Comparison of ENCODE assay signal across 19 cellular contexts in genomic region chr17:28705728-28706334, GRCh38. TPM values are rescaled to one million over a fixed set of nuclear protein-coding genes. Genes with fewer than 3 reads are reported as not detected.
DNase-seq lines count a peak whose midpoint lies in the region; ATAC-seq and TF ChIP-seq lines count a peak whose summit lies in the region.
"Had no signal": no experiment of that assay in that cellular context is flagged by ENCODE, and none has a peak within 500 bp of the region (broad histone marks: within the 10 kb centered on the region; RNA-seq: fewer than 3 reads in every experiment).

No MANE protein-coding gene starts in this region.

- H3K27ac Mint-ChIP-seq in CD4-positive, alpha-beta memory T cell, result peak overlapping the region in 4 of 7 donors; percentile 18 to 61 (median 38)
- H3K27ac Mint-ChIP-seq in memory B cell, result peak overlapping the region; percentile 62
- H3K27ac Mint-ChIP-seq: type B pancreatic cell had no signal

- no peaks in the 10 kb centered on the region for H3K9me3 ChIP-seq in CD4-positive, alpha-beta memory T cell (ENCODE audit: control insufficient read depth in 1 of 2, low read length in 2 of 2)
- H3K9me3 ChIP-seq in Panc1 (ENCODE audit: control insufficient read depth, insufficient read depth, low read depth, low read length), result no peaks in the 10 kb centered on the region
- H3K9me3 ChIP-seq: esophagus muscularis mucosa had no signal

- H3K27me3 ChIP-seq in CD4-positive, alpha-beta memory T cell (ENCODE audit: insufficient read depth, low read length), result no peaks in the 10 kb centered on the region
- no peaks in the 10 kb centered on the region for H3K27me3 ChIP-seq in Panc1 (ENCODE audit: control insufficient read depth, insufficient read depth, low read length)
- H3K27me3 ChIP-seq: esophagus muscularis mucosa, hepatocyte had no signal

- no peak for DNase-seq in CD4-positive, alpha-beta memory T cell
- no peak for DNase-seq in Panc1 (ENCODE audit: low read depth, low spot score)
- no peak for DNase-seq in memory B cell (ENCODE audit: low spot score in 2 of 2)
- no peak for DNase-seq in hepatic stellate cell (ENCODE audit: low spot score)
- DNase-seq in cerebellar cortex (ENCODE audit: low spot score), result no peak
- DNase-seq: left cardiac atrium; NCI-H2107; NCI-H82; RPMI8226; stimulated activated CD4-positive, alpha-beta T cell treated with anti-CD3 and anti-CD28 coated beads, Interleukin-2, amount 100 ng/mL, for 24 hours; stimulated activated CD8-positive, alpha-beta memory T cell treated with anti-CD3 and anti-CD28 coated beads, Interleukin-4, amount 100 ng/mL, for 48 hours; T-helper 1 cell had no signal

- no peak for TF ChIP-seq CTCF in Panc1 (IDR thresholded peaks at IDR 0.05)

- peaks cover 27 to 32% of the 10 kb centered on the region in 2 donors for H3K36me3 Mint-ChIP-seq in CD4-positive, alpha-beta memory T cell
- H3K36me3 Mint-ChIP-seq in memory B cell, result peaks cover 19% of the 10 kb centered on the region

- no peak overlapping the region for H3K4me3 ChIP-seq in CD4-positive, alpha-beta memory T cell (ENCODE audit: low read length in 2 of 2)
- H3K4me3 ChIP-seq in Panc1 (ENCODE audit: low read depth in 2 of 2, low read length in 2 of 2), result no peak overlapping the region
- H3K4me3 ChIP-seq: coronary artery, esophagus muscularis mucosa, hepatocyte had no signal

- in situ Hi-C loops in Panc1 (cut with HindIII; ENCODE audit: low pct_unique_long_range_greater_than_20kb, low sequenced_read_pairs), result no loop called here

- peaks cover 0 to 2% (median 0%) of the 10 kb centered on the region in 8 donors for H3K9me3 Mint-ChIP-seq in CD4-positive, alpha-beta memory T cell
- no peaks in the 10 kb centered on the region for H3K9me3 Mint-ChIP-seq in memory B cell
- H3K9me3 Mint-ChIP-seq: type B pancreatic cell had no signal

- CTCF ChIA-PET in CD4-positive, alpha-beta memory T cell (lab: Charles Lee; ENCODE audit: partially characterized antibody), result no interaction called here
- CTCF ChIA-PET in Panc1 (lab: Charles Lee), result no interaction called here

- POLR2A ChIA-PET in CD4-positive, alpha-beta memory T cell (lab: Charles Lee; ENCODE audit: partially characterized antibody), result interaction anchor here (1.2 to 1.5 kb wide), 2 partner anchors 12 to 14 kb away, joined by 3 to 4 read pairs; partner anchors contain the start of gene RPL23A
- POLR2A ChIA-PET in Panc1 (lab: Charles Lee), result no interaction called here

- H3K27me3 Mint-ChIP-seq in CD4-positive, alpha-beta memory T cell, result no peaks in the 10 kb centered on the region
- no peaks in the 10 kb centered on the region for H3K27me3 Mint-ChIP-seq in memory B cell
- H3K27me3 Mint-ChIP-seq: type B pancreatic cell had no signal

- H3K27ac ChIP-seq in CD4-positive, alpha-beta memory T cell (ENCODE audit: low read depth, low read length), result no peak overlapping the region
- peak overlapping the region; percentile 27; the same call in 1 of the 2 replicates for H3K27ac ChIP-seq in Panc1 (ENCODE audit: low read length)
- H3K27ac ChIP-seq: coronary artery, esophagus muscularis mucosa, hepatocyte had no signal

- BruUV-seq in Panc1 (replicated peaks; lab: Mats Ljungman, UMichigan), result no TSS peak

- intact Hi-C loops in CD4-positive, alpha-beta memory T cell (cut with micrococcal nuclease), result no loop called here
- intact Hi-C loops in Panc1 (cut with micrococcal nuclease; ENCODE audit: unreplicated experiment), result no loop called here

- peaks cover 26% of the 10 kb centered on the region for H3K36me3 ChIP-seq in CD4-positive, alpha-beta memory T cell (ENCODE audit: insufficient read depth, low read length)
- peaks cover 2% of the 10 kb centered on the region; the same call in 1 of the 2 replicates for H3K36me3 ChIP-seq in Panc1 (ENCODE audit: control insufficient read depth, insufficient read depth, low read length)

- ATAC-seq in Panc1 (0 out of 2 replicates have a peak, but pooled peaks have one; percentile 5), memory B cell (ENCODE audit: low read depth) (no peak), HG03039 (IDR thresholded peaks at IDR 0.05; ENCODE audit: unreplicated experiment) (no peak)
- ATAC-seq: activated CD4-positive, CD25-positive, alpha-beta regulatory T cell treated with anti-CD3 and anti-CD28 coated beads, Interleukin-2, amount 50 U/mL, for 24 hours; left cardiac atrium; right cardiac atrium had no signal

- peaks cover 5% of the 10 kb centered on the region for H3K4me1 ChIP-seq in CD4-positive, alpha-beta memory T cell (ENCODE audit: insufficient read depth, low read length)
- 0 out of 2 replicates have a peak, but pooled peaks cover 3% of the 10 kb centered on the region for H3K4me1 ChIP-seq in Panc1 (ENCODE audit: control insufficient read depth, insufficient read depth, low read length)

- H3K4me3 Mint-ChIP-seq in CD4-positive, alpha-beta memory T cell, result no peak overlapping the region
- no peak overlapping the region for H3K4me3 Mint-ChIP-seq in memory B cell
- H3K4me3 Mint-ChIP-seq: type B pancreatic cell had no signal

- H3K4me1 Mint-ChIP-seq in CD4-positive, alpha-beta memory T cell, result peaks cover 5 to 13% (median 10%) of the 10 kb centered on the region in 4 donors
- peaks cover 4% of the 10 kb centered on the region for H3K4me1 Mint-ChIP-seq in memory B cell

RNA-seq across cellular contexts. Expression of gene PROCA1, which starts 5.9 kb away (rescaled TPM):
- total RNA-seq in CD4-positive, alpha-beta memory T cell, result 10 to 100 TPM; 14.3 to 17.4 TPM
- 1 to 10 TPM in 1 of 2 donors, under 1 TPM in 1; 0.12 to 1.4 TPM for polyA plus RNA-seq in CD4-positive, alpha-beta memory T cell
- total RNA-seq in Panc1 (2021; ENCODE audit: unreplicated experiment), result 4.9 TPM
- 3.6 TPM for polyA plus RNA-seq in Panc1 (2012; ENCODE audit: insufficient read length)

RNA-seq across cellular contexts. Expression of gene RAB34, which starts 11.8 kb away (rescaled TPM):
- total RNA-seq in CD4-positive, alpha-beta memory T cell, result 1 to 10 TPM; 4.0 to 6.3 TPM
- polyA plus RNA-seq in CD4-positive, alpha-beta memory T cell, result 1 to 10 TPM; 3.0 to 8.7 TPM
- 284 TPM for total RNA-seq in Panc1 (2021; ENCODE audit: unreplicated experiment)
- polyA plus RNA-seq in Panc1 (2012; ENCODE audit: insufficient read length), result 260 TPM

RNA-seq across cellular contexts. Expression of gene RPL23A, which starts 14.0 kb away (rescaled TPM):
- total RNA-seq in CD4-positive, alpha-beta memory T cell, result 1,000 to 10,000 TPM; 3,285 to 3,424 TPM
- 1,000 to 10,000 TPM; 5,402 to 5,583 TPM for polyA plus RNA-seq in CD4-positive, alpha-beta memory T cell
- 1,475 TPM for total RNA-seq in Panc1 (2021; ENCODE audit: unreplicated experiment)
- 1,113 TPM for polyA plus RNA-seq in Panc1 (2012; ENCODE audit: insufficient read length)

RNA-seq across cellular contexts. Expression of gene TLCD1, which starts 20.2 kb away (rescaled TPM):
- total RNA-seq in CD4-positive, alpha-beta memory T cell, result 1 to 10 TPM; 1.0 to 2.2 TPM
- polyA plus RNA-seq in CD4-positive, alpha-beta memory T cell, result under 1 TPM in 1 of 2 donors, not detected in 1; 0.52 TPM
- total RNA-seq in Panc1 (2021; ENCODE audit: unreplicated experiment), result 55.7 TPM
- 52.2 TPM for polyA plus RNA-seq in Panc1 (2012; ENCODE audit: insufficient read length)

RNA-seq across cellular contexts. Expression of gene NEK8, which starts 22.8 kb away (rescaled TPM):
- total RNA-seq in CD4-positive, alpha-beta memory T cell, result 10 to 100 TPM; 11.4 to 13.8 TPM
- 1 to 10 TPM; 1.9 to 4.5 TPM for polyA plus RNA-seq in CD4-positive, alpha-beta memory T cell
- total RNA-seq in Panc1 (2021; ENCODE audit: unreplicated experiment), result 11.9 TPM
- 9.1 TPM for polyA plus RNA-seq in Panc1 (2012; ENCODE audit: insufficient read length)

Comparison
In these comparisons a context has a peak if more than half of its experiments do, and no peak if none do; other contexts are left out.
1. RNA of gene RAB34, which starts 11.8 kb away (total RNA-seq): 284 TPM in Panc1 (single experiment); 4.0 to 6.3 TPM in CD4-positive, alpha-beta memory T cell; every median in the first group is over 10 times any median in the second.